20 cellular contexts compared by ENCODE assay signal in the genomic region with DNA sequence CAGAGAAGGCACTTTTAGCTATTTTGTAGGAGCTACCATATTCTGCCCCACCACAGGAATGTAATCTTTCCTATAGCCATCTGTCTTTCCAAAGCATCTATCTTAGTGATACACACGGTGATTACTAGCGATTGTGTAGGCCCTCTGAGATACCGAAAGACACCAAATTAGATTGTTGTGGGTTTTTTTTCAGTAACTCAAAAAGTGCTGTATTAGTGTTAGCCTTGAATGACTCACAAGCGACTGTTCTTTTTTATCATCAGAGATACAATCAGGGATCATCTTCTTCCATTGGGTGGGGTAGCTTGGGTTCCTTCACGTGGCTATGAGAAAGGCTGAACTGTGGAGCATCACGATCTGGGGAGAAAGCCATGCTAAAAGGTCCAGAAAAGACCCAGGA.
DNase-seq lines count a peak whose midpoint lies in the region; ATAC-seq, FAIRE-seq and TF ChIP-seq lines count a peak whose summit lies in the region.
"Had no signal": no experiment of that assay in that cellular context is flagged by ENCODE, and none has a peak within 500 bp of the region (broad histone marks: within the 10 kb centered on the region; RNA-seq: fewer than 3 reads in every experiment).

No MANE protein-coding gene starts in this region.

- no peak overlapping the region for H2BK12ac ChIP-seq in mesenchymal stem cell (ENCODE audit: low read length in 2 of 2)

- no peak for ATAC-seq in A549
- ATAC-seq in IMR-90 (ENCODE audit: low read depth), result no peak
- no peak for ATAC-seq in aorta (ENCODE audit: low FRiP score)
- no peak for ATAC-seq in right lobe of liver
- no peak for ATAC-seq in left ventricle myocardium superior

- no TSS peak for BruUV-seq in IMR-90 (replicated peaks; lab: Mats Ljungman, UMichigan)

- CTCF ChIA-PET in A549 (lab: Yijun Ruan, JAX), result no interaction called here
- CTCF ChIA-PET in IMR-90 (lab: Yijun Ruan, JAX), result interaction anchor here (1.0 kb wide), 1 partner anchor 13 kb away, joined by 4 read pairs; no protein-coding TSS in a partner anchor

- TF ChIP-seq CTCF in A549 (IDR thresholded peaks at IDR 0.05) (no peak), IMR-90 (conservative IDR thresholded peaks at IDR 0.05; ENCODE audit: low read depth, low read length) (no peak), right lobe of liver (IDR thresholded peaks at IDR 0.05) (no peak), coronary artery (IDR thresholded peaks at IDR 0.05) (no peak)

- H3K27me3 ChIP-seq in IMR-90 (ENCODE audit: control insufficient read depth, insufficient read depth, low read length) (no peaks in the 10 kb centered on the region), mesenchymal stem cell (ENCODE audit: control insufficient read depth in 1 of 2, insufficient read depth in 1 of 2, low read length in 2 of 2) (no peaks in the 10 kb centered on the region), aorta (ENCODE audit: control insufficient read depth in 1 of 2, insufficient read depth in 2 of 2, low read length in 1 of 2) (no peaks in the 10 kb centered on the region), right lobe of liver (no peaks in the 10 kb centered on the region)
- H3K27me3 ChIP-seq: BLaER1 had no signal

- peaks cover 32% of the 10 kb centered on the region for H3K4me1 ChIP-seq in A549
- H3K4me1 ChIP-seq in IMR-90 (ENCODE audit: control insufficient read depth, insufficient read depth, low read length), result peaks cover 17% of the 10 kb centered on the region
- H3K4me1 ChIP-seq in mesenchymal stem cell (ENCODE audit: control insufficient read depth, insufficient read depth, low read depth, low read length), result peaks cover 2% of the 10 kb centered on the region
- H3K4me1 ChIP-seq in aorta (ENCODE audit: control insufficient read depth in 1 of 2, insufficient read depth in 2 of 2, low read length in 2 of 2), result no peaks in the 10 kb centered on the region
- H3K4me1 ChIP-seq in right lobe of liver, result no peaks in the 10 kb centered on the region
- H3K4me1 ChIP-seq: BLaER1, HAP-1 had no signal

- H3K4me2 ChIP-seq in A549 (peak overlapping the region; percentile 9; the same call in 1 of the 3 replicates), IMR-90 (ENCODE audit: low read depth, low read length) (no peak overlapping the region), mesenchymal stem cell (ENCODE audit: low read length, poor library complexity, severe bottlenecking) (no peak overlapping the region)
- H3K4me2 ChIP-seq: BLaER1, PC-9 had no signal

- H2AFZ ChIP-seq in IMR-90 (replicated peaks; ENCODE audit: low read length, poor library complexity) (no peak overlapping the region), mesenchymal stem cell (ENCODE audit: low read depth, low read length) (no peak overlapping the region)
- H2AFZ ChIP-seq: PC-9 had no signal

- H3K18ac ChIP-seq in IMR-90 (ENCODE audit: low read depth, low read length), result no peak overlapping the region
- no peak overlapping the region for H3K18ac ChIP-seq in mesenchymal stem cell (ENCODE audit: low read depth in 1 of 2, low read length in 2 of 2)

- no peak overlapping the region; the same call in 1 of the 2 replicates for H2BK120ac ChIP-seq in IMR-90 (ENCODE audit: low read depth, low read length)
- no peak overlapping the region for H2BK120ac ChIP-seq in mesenchymal stem cell (ENCODE audit: low read depth, low read length)

- TF ChIP-seq POLR2A in A549 (IDR thresholded peaks at IDR 0.05; ENCODE audit: low read length) (no peak), IMR-90 (IDR thresholded peaks at IDR 0.05; ENCODE audit: low read depth, low read length) (no peak), right lobe of liver (IDR thresholded peaks at IDR 0.05) (no peak)

- no peak overlapping the region for H3K9ac ChIP-seq in IMR-90 (ENCODE audit: low read depth, low read length)
- no peak overlapping the region for H3K9ac ChIP-seq in mesenchymal stem cell (ENCODE audit: low read length)
- H3K9ac ChIP-seq: BLaER1 had no signal

- H3K9me3 ChIP-seq in A549 (0 out of 3 replicates have a peak, but pooled peaks cover 7% of the 10 kb centered on the region), IMR-90 (ENCODE audit: control insufficient read depth, insufficient read depth, low read length) (no peaks in the 10 kb centered on the region), mesenchymal stem cell (ENCODE audit: control insufficient read depth, low read length) (no peaks in the 10 kb centered on the region), aorta (ENCODE audit: control insufficient read depth, low read length) (peaks cover 1% of the 10 kb centered on the region), right lobe of liver (peaks cover 0 to 2% (median 0%) of the 10 kb centered on the region in 4 donors)
- H3K9me3 ChIP-seq: BLaER1, HAP-1 had no signal

- no peak for DNase-seq in A549 (ENCODE audit: low read depth in 1 of 2, low spot score in 1 of 2)
- DNase-seq in IMR-90, result peak; percentile 25
- peak; percentile 84 for DNase-seq in amniotic epithelial cell (ENCODE audit: low read depth)
- peak; percentile 21 for DNase-seq in mesenchymal stem cell
- DNase-seq in aorta, result no peak
- no peak for DNase-seq in right lobe of liver
- no peak for DNase-seq in left ventricle myocardium superior
- no peak for DNase-seq in coronary artery (ENCODE audit: low spot score)
- DNase-seq: CD4-positive, alpha-beta memory T cell; DMS153; KBM-7; NCI-H1105; NCI-H1694; NCI-H2227 treated with DMSO at 0.1 percent for 48 hours; NCI-H524 had no signal

- H2BK20ac ChIP-seq in IMR-90 (ENCODE audit: low read depth, low read length), result no peak overlapping the region

- no peak overlapping the region for H3K14ac ChIP-seq in IMR-90 (replicated peaks; ENCODE audit: low read depth, low read length)
- H3K14ac ChIP-seq in mesenchymal stem cell (ENCODE audit: low read length in 2 of 2), result no peak overlapping the region

- H3K4ac ChIP-seq in IMR-90 (ENCODE audit: low read depth, low read length) (0 out of 2 replicates have a peak overlapping the region, but pooled peaks have one; percentile 35), mesenchymal stem cell (ENCODE audit: low read depth in 1 of 2, low read length in 2 of 2) (no peak overlapping the region)

- POLR2A ChIA-PET in A549 (lab: Yijun Ruan, JAX), result no interaction called here
- POLR2A ChIA-PET in IMR-90 (lab: Charles Lee; ENCODE audit: unreplicated experiment), result no interaction called here

- no peak overlapping the region for H2AK9ac ChIP-seq in IMR-90 (replicated peaks; ENCODE audit: low read depth, low read length, poor library complexity)

- no peak for TF ChIP-seq EP300 in A549 (IDR thresholded peaks at IDR 0.05)

- WGBS in A549 (ENCODE audit: missing lambda C conversion rate), result 81% methylated on average over 6 of the region's 6 CpGs
- no CpG with 5 or more reads among the region's 6 CpGs for WGBS in IMR-90 (ENCODE audit: extremely low coverage in 2 of 2, insufficient read length in 1 of 2), 2 experiments
- 80% methylated on average over 6 of the region's 6 CpGs for WGBS in mesenchymal stem cell
- 94% methylated on average over 6 of the region's 6 CpGs for WGBS in aorta, 2 donors
- 83% methylated on average over 6 of the region's 6 CpGs for WGBS in right lobe of liver (ENCODE audit: insufficient coverage, low coverage, low lambda C conversion rate, missing lambda C conversion rate)

- no peak for FAIRE-seq in A549 (lab: Jason Lieb, UNC)
- FAIRE-seq: GM12891, GM19239 had no signal

- intact Hi-C loops in IMR-90 (cut with micrococcal nuclease), result no loop called here
- intact Hi-C loops in aorta (cut with DNase I), result no loop called here
- intact Hi-C loops in right lobe of liver (cut with DNase I), result no loop called here
- intact Hi-C loops in left ventricle myocardium superior (cut with micrococcal nuclease), result no loop called here

- in situ Hi-C loops in IMR-90 (cut with MboI; ENCODE audit: low sequenced_read_pairs), result no loop called here

- H3K27ac ChIP-seq in A549 (peak overlapping the region in 1 of 2 experiments; percentile 51; a peak in 1 of 6 replicates), IMR-90 (ENCODE audit: insufficient read depth, low read length) (no peak overlapping the region), mesenchymal stem cell (ENCODE audit: low read length, poor library complexity, severe bottlenecking) (no peak overlapping the region), aorta (ENCODE audit: low read depth in 1 of 2, low read length in 2 of 2) (no peak overlapping the region), right lobe of liver (no peak overlapping the region), coronary artery (no peak overlapping the region)
- H3K27ac ChIP-seq: BLaER1, PC-9 had no signal

- peaks cover 7% of the 10 kb centered on the region; the same call in 1 of the 2 replicates for H4K20me1 ChIP-seq in IMR-90 (ENCODE audit: insufficient read depth, low read length)
- H4K20me1 ChIP-seq: BLaER1 had no signal

- H2BK5ac ChIP-seq in IMR-90 (ENCODE audit: low read depth, low read length, poor library complexity, severe bottlenecking) (no peak overlapping the region), mesenchymal stem cell (ENCODE audit: low read depth, low read length, poor library complexity, severe bottlenecking) (no peak overlapping the region)

- TF ChIP-seq RAD21 in A549 (conservative IDR thresholded peaks at IDR 0.05 in 1 of 2, IDR thresholded peaks at IDR 0.05 in 1 of 2) (no peak), IMR-90 (IDR thresholded peaks at IDR 0.05; ENCODE audit: low read length) (no peak)

- H3K9me1 ChIP-seq in IMR-90 (ENCODE audit: insufficient read depth, low read length), result peaks cover 8% of the 10 kb centered on the region; the same call in 1 of the 2 replicates

- H2BK15ac ChIP-seq in IMR-90 (ENCODE audit: low read depth, low read length) (no peak overlapping the region), mesenchymal stem cell (ENCODE audit: low read depth, poor library complexity, severe bottlenecking) (no peak overlapping the region)

- H4K91ac ChIP-seq in IMR-90 (ENCODE audit: insufficient read depth, low read depth, low read length) (no peak overlapping the region), mesenchymal stem cell (ENCODE audit: low read length) (no peak overlapping the region)

- dilution Hi-C loops in IMR-90 (cut with HindIII; ENCODE audit: low sequenced_read_pairs, unreplicated experiment), result no loop called here

- no peak overlapping the region for H4K5ac ChIP-seq in IMR-90 (ENCODE audit: low read depth, low read length)

- peaks cover 33 to 74% of the 10 kb centered on the region in 2 experiments for H3K79me1 ChIP-seq in IMR-90 (ENCODE audit: low read depth in 1 of 2, low read length in 2 of 2)
- no peaks in the 10 kb centered on the region for H3K79me1 ChIP-seq in mesenchymal stem cell (replicated peaks; ENCODE audit: low read length, poor library complexity, severe bottlenecking)

- H3K36me3 ChIP-seq in IMR-90 (ENCODE audit: control insufficient read depth, insufficient read depth, low read length) (peaks cover 7% of the 10 kb centered on the region; the same call in 1 of the 2 replicates), mesenchymal stem cell (ENCODE audit: control insufficient read depth in 1 of 2, insufficient read depth in 2 of 2, low read depth in 1 of 2, low read length in 2 of 2) (peaks cover 0 to 33% of the 10 kb centered on the region in 2 experiments), aorta (ENCODE audit: control insufficient read depth in 1 of 2, insufficient read depth in 2 of 2, low read length in 1 of 2) (no peaks in the 10 kb centered on the region), right lobe of liver (no peaks in the 10 kb centered on the region)
- H3K36me3 ChIP-seq: BLaER1, HAP-1 had no signal

- H4K8ac ChIP-seq in IMR-90 (ENCODE audit: low read depth in 2 of 2, low read length in 2 of 2) (no peak overlapping the region), mesenchymal stem cell (ENCODE audit: low read length) (no peak overlapping the region)

- H3K23ac ChIP-seq in IMR-90 (ENCODE audit: low read depth, low read length), result no peak overlapping the region
- no peak overlapping the region for H3K23ac ChIP-seq in mesenchymal stem cell (ENCODE audit: low read length in 2 of 2)

- H3K56ac ChIP-seq in IMR-90 (ENCODE audit: extremely low read depth, insufficient read depth, low read length), result no peak overlapping the region

- H3K4me3 ChIP-seq in A549 (no peak overlapping the region), IMR-90 (ENCODE audit: insufficient read depth, low read depth, low read length) (no peak overlapping the region), mesenchymal stem cell (ENCODE audit: insufficient read depth in 1 of 2, low read depth in 1 of 2, low read length in 2 of 2) (no peak overlapping the region), aorta (ENCODE audit: low read length in 2 of 2) (no peak overlapping the region), right lobe of liver (no peak overlapping the region), coronary artery (no peak overlapping the region)
- H3K4me3 ChIP-seq: BLaER1, HAP-1, PC-9 had no signal

- H2AK5ac ChIP-seq in IMR-90 (ENCODE audit: low read depth, low read length), result no peak overlapping the region
- H2AK5ac ChIP-seq in mesenchymal stem cell (ENCODE audit: low read length, severe bottlenecking), result no peak overlapping the region

Comparison
In these comparisons a context has a peak if more than half of its experiments do, and no peak if none do; other contexts are left out.
1. DNase-seq: peak in IMR-90 (single experiment), amniotic epithelial cell (single experiment) and mesenchymal stem cell (single experiment); none in A549 (0 of 2), aorta (0 of 2), right lobe of liver (0 of 3), left ventricle myocardium superior (single experiment) and coronary artery (single experiment).